Comparison of ENCODE assay signal across 17 cellular contexts in the genomic region with DNA sequence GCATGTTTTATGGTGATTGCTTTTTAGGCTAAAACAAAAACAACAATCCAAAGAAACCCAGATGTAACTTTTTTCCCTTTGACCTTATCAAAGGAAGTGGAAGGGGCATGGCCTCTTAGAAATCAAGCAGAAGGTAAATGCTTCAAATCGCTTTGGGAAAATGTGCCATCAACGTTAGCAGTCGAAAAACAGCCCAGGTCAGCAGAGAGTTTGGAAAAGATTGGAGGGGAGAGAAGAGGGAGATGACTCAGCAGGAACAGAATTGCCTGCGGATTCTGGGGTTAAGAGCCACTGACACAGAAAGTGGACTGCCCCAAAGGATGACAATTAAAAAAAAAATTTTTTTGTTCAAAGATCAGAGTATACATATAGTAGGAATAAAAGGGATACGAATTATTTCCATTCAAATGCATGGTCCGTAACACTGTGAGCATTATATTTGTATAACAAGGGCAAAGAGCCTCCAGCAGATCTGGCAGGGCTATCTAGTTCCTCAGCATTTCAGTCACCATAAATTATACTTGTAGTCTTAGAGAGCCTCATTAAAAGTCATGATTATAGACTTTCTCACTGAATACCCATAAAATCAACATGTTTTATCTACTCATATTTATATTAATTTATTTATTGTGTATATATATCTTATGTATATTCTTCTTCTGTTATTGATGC.
DNase-seq lines count a peak whose midpoint lies in the region; ATAC-seq and TF ChIP-seq lines count a peak whose summit lies in the region.
"Had no signal": no experiment of that assay in that cellular context is flagged by ENCODE, and none has a peak within 500 bp of the region (broad histone marks: within the 10 kb centered on the region; RNA-seq: fewer than 3 reads in every experiment).

No MANE protein-coding gene starts in this region.

- TF ChIP-seq CTCF in glutamatergic neuron (IDR thresholded peaks at IDR 0.05; ENCODE audit: partially characterized antibody, unreplicated experiment) (no peak), osteocyte (IDR thresholded peaks at IDR 0.05) (no peak)

- peak; percentile 14 to 41 for DNase-seq in HAP-1 (ENCODE audit: low spot score in 2 of 2)
- DNase-seq in SK-N-MC (ENCODE audit: low read depth, low spot score), result no peak
- DNase-seq in glutamatergic neuron, result no peak
- no peak for DNase-seq in osteocyte (ENCODE audit: extremely low spot score, unreplicated experiment)
- DNase-seq in stimulated activated naive B cell treated with anti-CD40 and anti-IgM and Interleukin-4, amounts not matched to agents 10 μg/mL and 1 μg/mL and 100 μg/mL, for 72 hours, result no peak
- DNase-seq: activated gamma-delta T cell, cortex of kidney, erythroblast, mucosa of descending colon, NCI-H1417 treated with DMSO at 0.1 percent for 48 hours, NCI-H2227 treated with DMSO at 0.1 percent for 48 hours, pancreas, SJCRH30 had no signal

- H3K27me3 Mint-ChIP-seq in glutamatergic neuron (ENCODE audit: unreplicated experiment) (no peaks in the 10 kb centered on the region), osteocyte (ENCODE audit: unreplicated experiment) (no peaks in the 10 kb centered on the region)
- no peaks in the 10 kb centered on the region for H3K27me3 Mint-ChIP-seq in stimulated activated naive B cell treated with anti-CD40 and anti-IgM and Interleukin-4, amounts not matched to agents 10 μg/mL and 1 μg/mL and 100 μg/mL, for 72 hours

- H3K27ac Mint-ChIP-seq in glutamatergic neuron (ENCODE audit: unreplicated experiment) (peak overlapping the region; percentile 73), osteocyte (ENCODE audit: unreplicated experiment) (peak overlapping the region; percentile 74)
- no peak overlapping the region for H3K27ac Mint-ChIP-seq in stimulated activated naive B cell treated with anti-CD40 and anti-IgM and Interleukin-4, amounts not matched to agents 10 μg/mL and 1 μg/mL and 100 μg/mL, for 72 hours

- peak overlapping the region; percentile 83 for H3K27ac ChIP-seq in SK-N-MC
- H3K27ac ChIP-seq: ascending aorta, pancreas, SJCRH30 had no signal

- peaks cover 25% of the 10 kb centered on the region for H3K4me1 Mint-ChIP-seq in glutamatergic neuron (ENCODE audit: low read depth, unreplicated experiment)
- H3K4me1 Mint-ChIP-seq in osteocyte (ENCODE audit: unreplicated experiment), result peaks cover 52% of the 10 kb centered on the region
- no peaks in the 10 kb centered on the region for H3K4me1 Mint-ChIP-seq in stimulated activated naive B cell treated with anti-CD40 and anti-IgM and Interleukin-4, amounts not matched to agents 10 μg/mL and 1 μg/mL and 100 μg/mL, for 72 hours

- H3K36me3 Mint-ChIP-seq in glutamatergic neuron (ENCODE audit: unreplicated experiment) (no peaks in the 10 kb centered on the region), osteocyte (ENCODE audit: unreplicated experiment) (peaks cover 9% of the 10 kb centered on the region)
- H3K36me3 Mint-ChIP-seq in stimulated activated naive B cell treated with anti-CD40 and anti-IgM and Interleukin-4, amounts not matched to agents 10 μg/mL and 1 μg/mL and 100 μg/mL, for 72 hours, result no peaks in the 10 kb centered on the region

- H3K4me1 ChIP-seq in HAP-1, result peaks cover 3% of the 10 kb centered on the region; the same call in 1 of the 2 replicates
- H3K4me1 ChIP-seq: ascending aorta, pancreas, SJCRH30 had no signal

- H3K4me3 Mint-ChIP-seq in glutamatergic neuron (ENCODE audit: unreplicated experiment) (peak overlapping the region; percentile 74), osteocyte (ENCODE audit: unreplicated experiment) (no peak overlapping the region)
- no peak overlapping the region for H3K4me3 Mint-ChIP-seq in stimulated activated naive B cell treated with anti-CD40 and anti-IgM and Interleukin-4, amounts not matched to agents 10 μg/mL and 1 μg/mL and 100 μg/mL, for 72 hours

- H3K9ac ChIP-seq in SK-N-MC (ENCODE audit: insufficient read length), result no peak overlapping the region

- ATAC-seq in stimulated activated naive B cell treated with anti-CD40 and anti-IgM and Interleukin-4, amounts not matched to agents 10 μg/mL and 1 μg/mL and 100 μg/mL, for 72 hours (replicated peaks), result no peak
- ATAC-seq in GM18505 (IDR thresholded peaks at IDR 0.05; ENCODE audit: unreplicated experiment), result no peak
- no peak for ATAC-seq in HG03025 (IDR thresholded peaks at IDR 0.05; ENCODE audit: low FRiP score, unreplicated experiment)
- ATAC-seq: activated CD4-positive, CD25-positive, alpha-beta regulatory T cell treated with anti-CD3 and anti-CD28 coated beads, Interleukin-2, amount 50 U/mL, for 24 hours; mucosa of descending colon; pancreas had no signal

- H3K36me3 ChIP-seq in HAP-1 (replicated peaks) (no peaks in the 10 kb centered on the region), SK-N-MC (ENCODE audit: insufficient read depth, low read length) (no peaks in the 10 kb centered on the region)
- H3K36me3 ChIP-seq: ascending aorta, pancreas, SJCRH30 had no signal

- H3K4me3 ChIP-seq in HAP-1, result no peak overlapping the region
- H3K4me3 ChIP-seq in SK-N-MC, result peak overlapping the region; percentile 68
- H3K4me3 ChIP-seq: ascending aorta, mucosa of descending colon, pancreas, SJCRH30 had no signal

- H3K9me3 ChIP-seq in HAP-1 (no peaks in the 10 kb centered on the region), SK-N-MC (ENCODE audit: low read depth, low read length) (no peaks in the 10 kb centered on the region)
- H3K9me3 ChIP-seq: ascending aorta, mucosa of descending colon, pancreas, SJCRH30 had no signal

- H3K9me3 Mint-ChIP-seq in glutamatergic neuron (ENCODE audit: unreplicated experiment) (no peaks in the 10 kb centered on the region), osteocyte (ENCODE audit: unreplicated experiment) (no peaks in the 10 kb centered on the region)
- no peaks in the 10 kb centered on the region for H3K9me3 Mint-ChIP-seq in stimulated activated naive B cell treated with anti-CD40 and anti-IgM and Interleukin-4, amounts not matched to agents 10 μg/mL and 1 μg/mL and 100 μg/mL, for 72 hours

- H3K27me3 ChIP-seq in HAP-1 (ENCODE audit: low read depth), result no peaks in the 10 kb centered on the region
- H3K27me3 ChIP-seq: ascending aorta, pancreas, SJCRH30 had no signal

- in situ Hi-C loops in HAP-1 (cut with MboI; ENCODE audit: low sequenced_read_pairs), result no loop called here

- no peak for TF ChIP-seq POLR2A in GM18505 (IDR thresholded peaks at IDR 0.05; ENCODE audit: borderline replicate concordance, extremely low read depth, insufficient read depth, insufficient read length)

Comparison
In these comparisons a context has a peak if more than half of its experiments do, and no peak if none do; other contexts are left out.
1. DNase-seq: peak in HAP-1 (2 of 2); none in SK-N-MC (single experiment), glutamatergic neuron (single experiment), osteocyte (single experiment) and stimulated activated naive B cell treated with anti-CD40 and anti-IgM and Interleukin-4, amounts not matched to agents 10 μg/mL and 1 μg/mL and 100 μg/mL, for 72 hours (single experiment).